9 cellular contexts compared by ENCODE assay signal in the genomic region with DNA sequence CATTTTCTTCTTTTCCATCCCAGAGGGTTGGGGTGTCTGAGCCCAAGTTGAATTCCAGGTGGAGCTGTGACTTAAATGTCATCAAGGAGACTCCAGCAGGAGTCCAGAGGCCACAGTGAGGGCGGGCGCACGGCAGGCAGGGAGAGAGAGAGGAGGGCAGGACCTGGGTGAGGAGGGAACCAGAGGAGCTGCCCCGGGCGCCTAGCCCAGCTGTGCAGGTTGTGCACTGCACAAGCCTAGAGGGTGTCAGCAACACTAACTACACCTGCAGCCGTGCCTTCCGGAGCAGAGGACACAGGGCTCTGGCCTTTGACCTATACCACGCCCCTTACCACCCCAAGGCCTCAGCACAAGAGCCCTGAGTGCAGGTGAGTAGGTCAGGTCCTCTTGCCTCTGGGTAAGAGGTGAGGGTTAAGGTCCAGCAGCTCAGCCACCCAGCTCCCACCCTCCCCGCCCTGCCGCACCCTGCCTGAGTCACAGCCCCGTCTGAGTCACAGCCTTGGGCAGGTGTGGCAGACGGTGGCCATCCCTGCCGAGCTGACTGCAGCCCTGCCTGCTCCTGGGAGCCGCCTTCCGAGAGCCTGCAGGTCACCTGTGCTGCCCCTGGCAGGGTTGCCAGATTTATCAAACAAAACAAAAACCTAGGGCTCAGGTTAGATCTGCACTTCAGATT. TPM values are rescaled to one million over a fixed set of nuclear protein-coding genes. Genes with fewer than 3 reads are reported as not detected.
DNase-seq lines count a peak whose midpoint lies in the region; ATAC-seq and TF ChIP-seq lines count a peak whose summit lies in the region.
"Had no signal": no experiment of that assay in that cellular context is flagged by ENCODE, and none has a peak within 500 bp of the region (broad histone marks: within the 10 kb centered on the region; RNA-seq: fewer than 3 reads in every experiment).

No MANE protein-coding gene starts in this region.

- no peaks in the 10 kb centered on the region for H3K36me3 ChIP-seq in BLaER1 treated with 17β-estradiol and CSF1 and Interleukin-3, amounts not matched to agents 10 nM and 100 nM
- H3K36me3 ChIP-seq in lower lobe of right lung = no peaks in the 10 kb centered on the region
- no peaks in the 10 kb centered on the region for H3K36me3 ChIP-seq in testis (ENCODE audit: low read depth, missing control alignments)

- 62 to 86% methylated on average over 6 to 15 of the region's 15 CpGs for WGBS in testis, 2 donors

- TF ChIP-seq POLR2A in testis (IDR thresholded peaks at IDR 0.05) = no peak

- TF ChIP-seq CTCF in lower lobe of right lung (IDR thresholded peaks at IDR 0.05) (no peak), testis (IDR thresholded peaks at IDR 0.05) (no peak)

- peak overlapping the region in 9 of 11 experiments; percentile 2 to 97 (median 37); a peak in 10 of 22 replicates for H3K4me2 ChIP-seq in BLaER1 treated with 17β-estradiol and CSF1 and Interleukin-3, amounts not matched to agents 10 nM and 100 nM

- peak; percentile 75 to 80 for ATAC-seq in lower lobe of right lung
- no peak for ATAC-seq in HG02623 (IDR thresholded peaks at IDR 0.05; ENCODE audit: unreplicated experiment)

- no peaks in the 10 kb centered on the region; a peak in 1 of 22 replicates for H4K20me1 ChIP-seq in BLaER1 treated with 17β-estradiol and CSF1 and Interleukin-3, amounts not matched to agents 10 nM and 100 nM

- intact Hi-C loops in lower lobe of right lung (cut with DNase I) = no loop called here
- intact Hi-C loops in testis (cut with DNase I; ENCODE audit: low total_unique reads) = no loop called here

- no peak overlapping the region for H3K27ac ChIP-seq in BLaER1 treated with 17β-estradiol and CSF1 and Interleukin-3, amounts not matched to agents 10 nM and 100 nM
- H3K27ac ChIP-seq in lower lobe of right lung (peak overlapping the region; percentile 62), testis (no peak overlapping the region)

- peak; percentile 98 for DNase-seq in HPDE6-E6E7 (ENCODE audit: extremely low spot score)
- peak; percentile 15 for DNase-seq in amniotic epithelial cell (ENCODE audit: low read depth)
- DNase-seq in lower lobe of right lung = peak; percentile 79
- DNase-seq in NCI-H1930 (lab: John Stamatoyannopoulos, UW) = no peak
- DNase-seq in testis = no peak
- DNase-seq in CD1c-positive myeloid dendritic cell (ENCODE audit: extremely low spot score) = no peak
- DNase-seq: activated CD4-positive, alpha-beta T cell treated with anti-CD3 and anti-CD28 coated beads for 1 hour had no signal

- H3K27me3 ChIP-seq in BLaER1 treated with 17β-estradiol and CSF1 and Interleukin-3, amounts not matched to agents 10 nM and 100 nM = peaks cover 0 to 19% (median 0%) of the 10 kb centered on the region in 11 experiments; a peak in 4 of 22 replicates
- H3K27me3 ChIP-seq in lower lobe of right lung (ENCODE audit: low read depth) = no peaks in the 10 kb centered on the region
- no peaks in the 10 kb centered on the region for H3K27me3 ChIP-seq in testis

- no peak overlapping the region for H3K9ac ChIP-seq in BLaER1 treated with 17β-estradiol and CSF1 and Interleukin-3, amounts not matched to agents 10 nM and 100 nM

- no peak overlapping the region for H3K4me3 ChIP-seq in BLaER1 treated with 17β-estradiol and CSF1 and Interleukin-3, amounts not matched to agents 10 nM and 100 nM
- H3K4me3 ChIP-seq in lower lobe of right lung = no peak overlapping the region
- no peak overlapping the region for H3K4me3 ChIP-seq in testis

- H3K9me3 ChIP-seq in BLaER1 treated with 17β-estradiol and CSF1 and Interleukin-3, amounts not matched to agents 10 nM and 100 nM (replicated peaks in 1 of 11) = no peaks in the 10 kb centered on the region
- H3K9me3 ChIP-seq in lower lobe of right lung = no peaks in the 10 kb centered on the region
- H3K9me3 ChIP-seq in testis = no peaks in the 10 kb centered on the region

- H3K4me1 ChIP-seq in BLaER1 treated with 17β-estradiol and CSF1 and Interleukin-3, amounts not matched to agents 10 nM and 100 nM = peaks cover 64 to 94% (median 85%) of the 10 kb centered on the region in 10 experiments
- peaks cover 71% of the 10 kb centered on the region for H3K4me1 ChIP-seq in lower lobe of right lung
- no peaks in the 10 kb centered on the region for H3K4me1 ChIP-seq in testis

RNA-seq across cellular contexts. Expression of a gene that starts 6.4 kb away (rescaled TPM):
- total RNA-seq in lower lobe of right lung (106 TPM), testis (10 to 100 TPM; 46.6 to 52.7 TPM)
- polyA plus RNA-seq in testis (ENCODE audit: insufficient read depth, low read depth, low replicate concordance) = 34.2 TPM

RNA-seq across cellular contexts. Expression of a gene that starts 18.7 kb away (rescaled TPM):
- total RNA-seq in lower lobe of right lung (15.1 TPM), testis (10 to 100 TPM; 28.7 to 36.2 TPM)
- polyA plus RNA-seq in testis (ENCODE audit: insufficient read depth, low read depth, low replicate concordance) = 23.3 TPM

RNA-seq across cellular contexts. Expression of a gene that starts 30.9 kb away (rescaled TPM):
- total RNA-seq in lower lobe of right lung (230 TPM), testis (100 to 1,000 TPM; 101 to 106 TPM)
- polyA plus RNA-seq in testis (ENCODE audit: insufficient read depth, low read depth, low replicate concordance) = 68.5 TPM

RNA-seq across cellular contexts. Expression of a gene that starts 49.1 kb away (rescaled TPM):
- total RNA-seq in lower lobe of right lung (2.5 TPM), testis (10 to 100 TPM in 1 of 2 donors, 1 to 10 TPM in 1; 8.3 to 11.7 TPM)
- polyA plus RNA-seq in testis (ENCODE audit: insufficient read depth, low read depth, low replicate concordance) = 8.7 TPM

RNA-seq across cellular contexts. Expression of a gene that starts 54.7 kb away (rescaled TPM):
- total RNA-seq in lower lobe of right lung (2.9 TPM), testis (10 to 100 TPM; 11.3 to 19.1 TPM)
- polyA plus RNA-seq in testis (ENCODE audit: insufficient read depth, low read depth, low replicate concordance) = 7.8 TPM

Comparison
In these comparisons a context has a peak if more than half of its experiments do, and no peak if none do; other contexts are left out.
1. DNase-seq: peak in HPDE6-E6E7 (single experiment), amniotic epithelial cell (single experiment) and lower lobe of right lung (single experiment); none in NCI-H1930 (0 of 2), testis (single experiment) and CD1c-positive myeloid dendritic cell (single experiment).